Comparison of ENCODE assay signal across 27 cellular contexts in the genomic region with DNA sequence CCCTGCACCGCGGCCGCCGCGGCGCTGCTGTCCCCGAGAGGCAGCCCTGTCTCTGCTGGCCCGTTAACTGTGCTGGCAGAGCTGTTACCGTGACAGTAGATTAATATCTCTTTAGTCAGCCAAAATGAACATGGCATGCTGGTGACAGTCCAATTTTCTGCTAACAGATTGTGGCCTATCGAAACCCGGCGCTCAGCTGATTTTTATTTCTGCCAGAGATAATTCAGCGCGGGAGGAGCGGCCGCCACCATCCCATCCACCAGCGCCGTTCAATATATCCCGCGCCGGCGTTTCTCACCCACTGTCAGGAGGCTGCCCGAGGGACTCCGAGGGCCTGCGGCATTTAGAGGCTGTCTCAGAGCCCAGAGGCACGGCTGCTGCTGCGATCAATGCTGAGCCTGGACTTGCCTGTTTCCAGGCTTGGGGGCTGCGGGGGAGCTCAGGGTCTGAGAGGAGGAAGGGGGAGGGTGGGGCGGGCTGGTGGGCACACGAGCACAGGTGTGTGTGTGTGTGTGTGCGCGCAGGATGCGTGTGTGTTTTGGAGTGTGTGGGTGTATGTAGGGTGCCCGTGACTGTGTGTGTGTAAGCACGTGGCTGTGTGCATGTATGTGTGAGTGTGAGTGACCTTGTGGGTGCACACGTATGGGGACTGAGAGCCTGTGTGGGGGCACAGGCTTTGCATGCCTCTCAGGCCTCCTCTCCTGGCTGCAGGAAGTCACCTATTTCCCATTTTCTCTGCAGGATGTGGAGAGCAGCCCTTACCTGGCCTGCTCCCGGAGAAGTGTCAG.
"Had no signal": no experiment of that assay in that cellular context is flagged by ENCODE, and none has a peak within 500 bp of the region (broad histone marks: within the 10 kb centered on the region; RNA-seq: fewer than 3 reads in every experiment).

No MANE protein-coding gene starts in this region.

- ATAC-seq: gastroesophageal sphincter; left cardiac atrium; lower lobe of right lung; natural killer cell; psoas muscle; stimulated activated naive B cell treated with anti-CD40 and anti-IgM and Interleukin-4, amounts not matched to agents 10 μg/mL and 1 μg/mL and 100 μg/mL, for 72 hours; stimulated activated naive CD8-positive, alpha-beta T cell treated with anti-CD3 and anti-CD28 coated beads, Interleukin-15, amount 100 ng/mL, for 72 hours; upper lobe of right lung had no signal

- H3K4me3 ChIP-seq: colonic mucosa, esophagus squamous epithelium, gastroesophageal sphincter, hepatocyte, left ventricle myocardium inferior, lower lobe of right lung, pancreas, psoas muscle, sigmoid colon, skin epidermis, testis, tibial nerve, upper lobe of right lung, vagina had no signal

- H3K79me2 ChIP-seq: hepatocyte had no signal

- H3K4me1 ChIP-seq: colonic mucosa, esophagus squamous epithelium, gastroesophageal sphincter, left ventricle myocardium inferior, lower lobe of right lung, pancreas, psoas muscle, sigmoid colon, testis, tibial nerve, upper lobe of right lung, vagina had no signal

- H3K27ac ChIP-seq: colonic mucosa, esophagus squamous epithelium, gastroesophageal sphincter, hepatocyte, left ventricle myocardium inferior, lower lobe of right lung, pancreas, psoas muscle, sigmoid colon, skin epidermis, testis, tibial nerve, upper lobe of right lung, vagina had no signal

- H3K27me3 Mint-ChIP-seq: stimulated activated naive B cell treated with anti-CD40 and anti-IgM and Interleukin-4, amounts not matched to agents 10 μg/mL and 1 μg/mL and 100 μg/mL, for 72 hours; stimulated activated naive CD8-positive, alpha-beta T cell treated with anti-CD3 and anti-CD28 coated beads, Interleukin-15, amount 100 ng/mL, for 72 hours had no signal

- H3K36me3 Mint-ChIP-seq: memory B cell; natural killer cell; stimulated activated naive B cell treated with anti-CD40 and anti-IgM and Interleukin-4, amounts not matched to agents 10 μg/mL and 1 μg/mL and 100 μg/mL, for 72 hours had no signal

- H3K4me3 Mint-ChIP-seq: memory B cell; mesothelial cell of epicardium; natural killer cell; neural crest cell; stimulated activated naive B cell treated with anti-CD40 and anti-IgM and Interleukin-4, amounts not matched to agents 10 μg/mL and 1 μg/mL and 100 μg/mL, for 72 hours; stimulated activated naive CD8-positive, alpha-beta T cell treated with anti-CD3 and anti-CD28 coated beads, Interleukin-15, amount 100 ng/mL, for 72 hours had no signal

- H3K27ac Mint-ChIP-seq: memory B cell; mesothelial cell of epicardium; natural killer cell; stimulated activated naive B cell treated with anti-CD40 and anti-IgM and Interleukin-4, amounts not matched to agents 10 μg/mL and 1 μg/mL and 100 μg/mL, for 72 hours; stimulated activated naive CD8-positive, alpha-beta T cell treated with anti-CD3 and anti-CD28 coated beads, Interleukin-15, amount 100 ng/mL, for 72 hours had no signal

- H3K36me3 ChIP-seq: colonic mucosa, esophagus squamous epithelium, gastroesophageal sphincter, left ventricle myocardium inferior, lower lobe of right lung, pancreas, sigmoid colon, tibial nerve, upper lobe of right lung, vagina had no signal

- H3K4me1 Mint-ChIP-seq: memory B cell; mesothelial cell of epicardium; neural crest cell; stimulated activated naive CD8-positive, alpha-beta T cell treated with anti-CD3 and anti-CD28 coated beads, Interleukin-15, amount 100 ng/mL, for 72 hours had no signal

- H3K27me3 ChIP-seq: colonic mucosa, hepatocyte, pancreas, testis, tibial nerve, upper lobe of right lung, vagina had no signal

- H3K4me2 ChIP-seq: hepatocyte had no signal

- H2AFZ ChIP-seq: hepatocyte had no signal

- DNase-seq: colonic mucosa; dermis blood vessel endothelial cell; esophagus squamous epithelium; foreskin fibroblast; kidney; left cardiac atrium; left ventricle myocardium inferior; lower lobe of right lung; natural killer cell; occipital lobe; pancreas; psoas muscle; sigmoid colon; stimulated activated CD4-positive, alpha-beta T cell treated with anti-CD3 and anti-CD28 coated beads, Interleukin-12 subunit alpha, Interleukin-12 subunit beta, amount 100 ng/mL, for 4 hours; stimulated activated CD4-positive, alpha-beta T cell treated with anti-CD3 and anti-CD28 coated beads, Interleukin-2, amount 100 ng/mL, for 48 hours; stimulated activated naive B cell treated with anti-CD40 and anti-IgM and Interleukin-4, amounts not matched to agents 10 μg/mL and 1 μg/mL and 100 μg/mL, for 72 hours; stimulated activated naive CD8-positive, alpha-beta T cell treated with anti-CD3 and anti-CD28 coated beads, Interleukin-15, amount 100 ng/mL, for 72 hours; testis; upper lobe of right lung had no signal

- H3K9me3 ChIP-seq: colonic mucosa, esophagus squamous epithelium, gastroesophageal sphincter, left ventricle myocardium inferior, lower lobe of right lung, pancreas, psoas muscle, sigmoid colon, testis, tibial nerve, upper lobe of right lung, vagina had no signal
